16 cellular contexts compared by ENCODE assay signal in genomic region chr11:68965901-68966868, GRCh38. TPM values are rescaled to one million over a fixed set of nuclear protein-coding genes. Genes with fewer than 3 reads are reported as not detected.
DNase-seq lines count a peak whose midpoint lies in the region; ATAC-seq and TF ChIP-seq lines count a peak whose summit lies in the region.
"Had no signal": no experiment of that assay in that cellular context is flagged by ENCODE, and none has a peak within 500 bp of the region (broad histone marks: within the 10 kb centered on the region; RNA-seq: fewer than 3 reads in every experiment).

No MANE protein-coding gene starts in this region.

- H3K4me1 ChIP-seq in aorta (ENCODE audit: control insufficient read depth in 1 of 2, insufficient read depth in 2 of 2, low read length in 2 of 2) (no peaks in the 10 kb centered on the region), Karpas-422 (ENCODE audit: low read length) (no peaks in the 10 kb centered on the region)
- H3K4me1 ChIP-seq: prostate gland had no signal

- no peak overlapping the region for H3K4me3 Mint-ChIP-seq in activated CD8-positive, alpha-beta T cell treated with anti-CD3 and anti-CD28 coated beads, Interleukin-2, amount 10 ng/mL, durations not matched to agents 7 days and 5 days
- H3K4me3 Mint-ChIP-seq in glutamatergic neuron (ENCODE audit: unreplicated experiment): no peak overlapping the region
- H3K4me3 Mint-ChIP-seq: naive thymus-derived CD8-positive, alpha-beta T cell had no signal

- H3K27ac Mint-ChIP-seq in activated CD8-positive, alpha-beta T cell treated with anti-CD3 and anti-CD28 coated beads, Interleukin-2, amount 10 ng/mL, durations not matched to agents 7 days and 5 days: no peak overlapping the region
- H3K27ac Mint-ChIP-seq in glutamatergic neuron (ENCODE audit: unreplicated experiment): no peak overlapping the region

- intact Hi-C loops in Right ventricle myocardium inferior (cut with DNase I): no loop called here
- intact Hi-C loops in left cardiac atrium (cut with DNase I): no loop called here
- intact Hi-C loops in aorta (cut with DNase I): no loop called here

- H3K27me3 Mint-ChIP-seq in activated CD8-positive, alpha-beta T cell treated with anti-CD3 and anti-CD28 coated beads, Interleukin-2, amount 10 ng/mL, durations not matched to agents 7 days and 5 days (ENCODE audit: low read depth): no peaks in the 10 kb centered on the region
- H3K27me3 Mint-ChIP-seq in glutamatergic neuron (ENCODE audit: unreplicated experiment): peaks cover 3% of the 10 kb centered on the region

- H3K4me2 ChIP-seq in Karpas-422 (ENCODE audit: low read depth, low read length, poor library complexity, severe bottlenecking): no peak overlapping the region

- H3K27me3 ChIP-seq in aorta (ENCODE audit: control insufficient read depth in 1 of 2, insufficient read depth in 2 of 2, low read length in 1 of 2): no peaks in the 10 kb centered on the region
- H3K27me3 ChIP-seq in Karpas-422 (ENCODE audit: low read length): no peaks in the 10 kb centered on the region

- 86 to 87% methylated on average over 15 of the region's 15 CpGs for WGBS in aorta, 2 donors

- peaks cover 17% of the 10 kb centered on the region for H3K4me1 Mint-ChIP-seq in activated CD8-positive, alpha-beta T cell treated with anti-CD3 and anti-CD28 coated beads, Interleukin-2, amount 10 ng/mL, durations not matched to agents 7 days and 5 days (ENCODE audit: low read depth)
- H3K4me1 Mint-ChIP-seq in glutamatergic neuron (ENCODE audit: low read depth, unreplicated experiment): peaks cover 4% of the 10 kb centered on the region

- no peak overlapping the region for H2AFZ ChIP-seq in Karpas-422 (ENCODE audit: low read length)
- H2AFZ ChIP-seq: GM23248 had no signal

- H3K4me3 ChIP-seq in aorta (ENCODE audit: low read length in 2 of 2) (no peak overlapping the region), Karpas-422 (ENCODE audit: low read length) (no peak overlapping the region)
- H3K4me3 ChIP-seq: GM23248, prostate gland had no signal

- POLR2A ChIA-PET in activated CD8-positive, alpha-beta T cell treated with anti-CD3 and anti-CD28 coated beads, Interleukin-2, amount 10 ng/mL, durations not matched to agents 7 days and 5 days (lab: Charles Lee): no interaction called here

- no peaks in the 10 kb centered on the region for H3K9me2 ChIP-seq in Karpas-422 (replicated peaks; ENCODE audit: insufficient read depth, low read length)

- DNase-seq in Right ventricle myocardium inferior (ENCODE audit: missing footprints) (no peak), left cardiac atrium (no peak), glutamatergic neuron (peak; percentile 3), aorta (peak; percentile 31 to 62), GDM1 (lab: John Stamatoyannopoulos, UW) (no peak), medulla oblongata (ENCODE audit: extremely low spot score) (no peak), Karpas-422 (no peak)
- no peak for DNase-seq in activated CD8-positive, alpha-beta T cell treated with anti-CD3 and anti-CD28 coated beads, Interleukin-2, amount 10 ng/mL, durations not matched to agents 7 days and 5 days
- DNase-seq: foreskin melanocyte; GM23248; naive thymus-derived CD8-positive, alpha-beta T cell; NCI-H2029 had no signal

- H3K79me2 ChIP-seq in Karpas-422 (ENCODE audit: low read length): no peaks in the 10 kb centered on the region

- H3K27ac ChIP-seq in aorta (ENCODE audit: low read depth in 1 of 2, low read length in 2 of 2) (no peak overlapping the region), Karpas-422 (ENCODE audit: low read length) (no peak overlapping the region)
- H3K27ac ChIP-seq: GM23248, prostate gland had no signal

- H3K36me3 ChIP-seq in aorta (ENCODE audit: control insufficient read depth in 1 of 2, insufficient read depth in 2 of 2, low read length in 1 of 2) (no peaks in the 10 kb centered on the region), Karpas-422 (ENCODE audit: insufficient read depth, low read length) (no peaks in the 10 kb centered on the region)
- H3K36me3 ChIP-seq: prostate gland had no signal

- H4K20me1 ChIP-seq in Karpas-422 (ENCODE audit: insufficient read depth, low read depth, low read length): no peaks in the 10 kb centered on the region

- CTCF ChIA-PET in activated CD8-positive, alpha-beta T cell treated with anti-CD3 and anti-CD28 coated beads, Interleukin-2, amount 10 ng/mL, durations not matched to agents 7 days and 5 days (lab: Charles Lee): no interaction called here

- H3K9me3 ChIP-seq in aorta (ENCODE audit: control insufficient read depth, low read length) (no peaks in the 10 kb centered on the region), Karpas-422 (ENCODE audit: low read length) (no peaks in the 10 kb centered on the region)
- H3K9me3 ChIP-seq: prostate gland had no signal

- ATAC-seq in Right ventricle myocardium inferior (peak; percentile 59), left cardiac atrium (no peak), aorta (ENCODE audit: low FRiP score) (no peak)
- ATAC-seq in activated CD8-positive, alpha-beta T cell treated with anti-CD3 and anti-CD28 coated beads, Interleukin-2, amount 10 ng/mL, durations not matched to agents 7 days and 5 days: peak; percentile 47
- ATAC-seq: naive thymus-derived CD8-positive, alpha-beta T cell; Panc1 had no signal

- no peak overlapping the region for H3K9ac ChIP-seq in Karpas-422 (ENCODE audit: low read length)
- H3K9ac ChIP-seq: GM23248 had no signal

- H3K36me3 Mint-ChIP-seq in activated CD8-positive, alpha-beta T cell treated with anti-CD3 and anti-CD28 coated beads, Interleukin-2, amount 10 ng/mL, durations not matched to agents 7 days and 5 days (ENCODE audit: low read depth): peaks cover 2% of the 10 kb centered on the region
- H3K36me3 Mint-ChIP-seq in glutamatergic neuron (ENCODE audit: unreplicated experiment): peaks cover 12% of the 10 kb centered on the region
- H3K36me3 Mint-ChIP-seq: naive thymus-derived CD8-positive, alpha-beta T cell had no signal

- no peak for TF ChIP-seq CTCF in glutamatergic neuron (IDR thresholded peaks at IDR 0.05; ENCODE audit: partially characterized antibody, unreplicated experiment)

- no peaks in the 10 kb centered on the region for H3K9me3 Mint-ChIP-seq in activated CD8-positive, alpha-beta T cell treated with anti-CD3 and anti-CD28 coated beads, Interleukin-2, amount 10 ng/mL, durations not matched to agents 7 days and 5 days (ENCODE audit: insufficient read depth)
- H3K9me3 Mint-ChIP-seq in glutamatergic neuron (ENCODE audit: unreplicated experiment): peaks cover 6% of the 10 kb centered on the region

RNA-seq across cellular contexts. Expression of gene MRGPRD, which starts 14.6 kb away (rescaled TPM):
- total RNA-seq in Right ventricle myocardium inferior: not detected
- total RNA-seq in left cardiac atrium: not detected
- total RNA-seq in activated CD8-positive, alpha-beta T cell treated with anti-CD3 and anti-CD28 coated beads, Interleukin-2, amount 10 ng/mL, durations not matched to agents 7 days and 5 days: not detected
- total RNA-seq in glutamatergic neuron (ENCODE audit: unreplicated experiment): not detected
- total RNA-seq in aorta: under 1 TPM in 1 of 2 donors, not detected in 1; 0.49 TPM
- not detected for polyA plus RNA-seq in aorta
- not detected in 2 replicates for total RNA-seq in Karpas-422 (2014; rRNA removed; shearing (Covaris generic); ENCODE audit: low replicate concordance)
- total RNA-seq: GM23248; liver; naive thymus-derived CD8-positive, alpha-beta T cell; prostate gland had no signal
- polyA plus RNA-seq: AG04450, GM23248, liver had no signal

RNA-seq across cellular contexts. Expression of gene MRGPRF, which starts 46.9 kb away (rescaled TPM):
- total RNA-seq in Right ventricle myocardium inferior: 7.6 TPM
- total RNA-seq in left cardiac atrium: 10 to 100 TPM; 12.4 to 13.3 TPM
- not detected for total RNA-seq in activated CD8-positive, alpha-beta T cell treated with anti-CD3 and anti-CD28 coated beads, Interleukin-2, amount 10 ng/mL, durations not matched to agents 7 days and 5 days
- total RNA-seq in glutamatergic neuron (ENCODE audit: unreplicated experiment): 1.0 TPM
- total RNA-seq in aorta: 100 to 1,000 TPM in 1 of 2 donors, 10 to 100 TPM in 1; 75.7 to 108 TPM
- polyA plus RNA-seq in aorta: 100 to 1,000 TPM in 1 of 2 donors, 10 to 100 TPM in 1; 26.4 to 130 TPM
- total RNA-seq in Karpas-422 (2014; rRNA removed; shearing (Covaris generic); ENCODE audit: low replicate concordance): not detected in 2 replicates
- total RNA-seq: naive thymus-derived CD8-positive, alpha-beta T cell had no signal
- polyA plus RNA-seq: naive thymus-derived CD8-positive, alpha-beta T cell had no signal

Comparison
In these comparisons a context has a peak if more than half of its experiments do, and no peak if none do; other contexts are left out.
1. ATAC-seq: peak in Right ventricle myocardium inferior (single experiment) and activated CD8-positive, alpha-beta T cell treated with anti-CD3 and anti-CD28 coated beads, Interleukin-2, amount 10 ng/mL, durations not matched to agents 7 days and 5 days (single experiment); none in left cardiac atrium (0 of 2) and aorta (single experiment).
2. DNase-seq: peak in glutamatergic neuron (single experiment) and aorta (2 of 2); none in Right ventricle myocardium inferior (single experiment), left cardiac atrium (single experiment), activated CD8-positive, alpha-beta T cell treated with anti-CD3 and anti-CD28 coated beads, Interleukin-2, amount 10 ng/mL, durations not matched to agents 7 days and 5 days (single experiment), GDM1 (single experiment), medulla oblongata (single experiment) and Karpas-422 (single experiment).